ENCODE assay signal across 21 cellular contexts in genomic region chr4:1226167-1226514, GRCh38.
"Had no signal": no experiment of that assay in that cellular context is flagged by ENCODE, and none has a peak within 500 bp of the region (broad histone marks: within the 10 kb centered on the region; RNA-seq: fewer than 3 reads in every experiment).

No MANE protein-coding gene starts in this region.

- H3K27ac ChIP-seq: ascending aorta, neutrophil, pancreas, suprapubic skin, transverse colon, WERI-Rb-1 had no signal

- H3K27me3 ChIP-seq: ascending aorta, neutrophil, pancreas, suprapubic skin, transverse colon had no signal

- H3K4me1 ChIP-seq: ascending aorta, pancreas, transverse colon had no signal

- H3K9me3 ChIP-seq: ascending aorta, neutrophil, pancreas, suprapubic skin, transverse colon had no signal

- ATAC-seq: activated T-cell treated with anti-CD3 and anti-CD28 coated beads, Interleukin-2, amount 50 U/mL, for 72 hours; left colon; naive thymus-derived CD8-positive, alpha-beta T cell; stimulated activated naive CD8-positive, alpha-beta T cell treated with anti-CD3 and anti-CD28 coated beads, Interleukin-15, Interleukin-2, amounts not matched to agents 100 U/mL and 50 U/mL, for 24 hours had no signal

- DNase-seq: activated CD4-positive, alpha-beta T cell treated with anti-CD3 and anti-CD28 coated beads for 1 hour; activated CD8-positive, alpha-beta memory T cell treated with anti-CD3 and anti-CD28 coated beads for 24 hours; activated CD8-positive, alpha-beta memory T cell treated with anti-CD3 and anti-CD28 coated beads, Interleukin-2, amount 50 U/mL, for 48 hours; activated effector memory CD4-positive, alpha-beta T cell treated with anti-CD3 and anti-CD28 coated beads, Interleukin-2, amount 50 U/mL, for 16 hours; activated naive CD4-positive, alpha-beta T cell treated with anti-CD3 and anti-CD28 coated beads, Interleukin-2, amount 50 U/mL, for 16 hours; activated T-cell treated with anti-CD3 and anti-CD28 coated beads, Interleukin-2, amount 50 U/mL, for 72 hours; erythroblast; foreskin melanocyte; left colon; naive thymus-derived CD8-positive, alpha-beta T cell; pancreas; stimulated activated CD4-positive, alpha-beta T cell treated with anti-CD3 and anti-CD28 coated beads, Interleukin-12 subunit alpha, Interleukin-12 subunit beta, amount 100 ng/mL, for 4 hours; stimulated activated CD4-positive, alpha-beta T cell treated with anti-CD3 and anti-CD28 coated beads, Interleukin-1b, Interleukin-23, amount 100 ng/mL, for 48 hours; stimulated activated naive CD8-positive, alpha-beta T cell treated with anti-CD3 and anti-CD28 coated beads, Interleukin-15, Interleukin-2, amounts not matched to agents 100 U/mL and 50 U/mL, for 24 hours; T-helper 2 cell; transverse colon; WERI-Rb-1 had no signal

- H3K4me3 ChIP-seq: ascending aorta, coronary artery, pancreas, suprapubic skin, transverse colon had no signal
